Comparison of ENCODE assay signal across 8 cellular contexts in the genomic region with DNA sequence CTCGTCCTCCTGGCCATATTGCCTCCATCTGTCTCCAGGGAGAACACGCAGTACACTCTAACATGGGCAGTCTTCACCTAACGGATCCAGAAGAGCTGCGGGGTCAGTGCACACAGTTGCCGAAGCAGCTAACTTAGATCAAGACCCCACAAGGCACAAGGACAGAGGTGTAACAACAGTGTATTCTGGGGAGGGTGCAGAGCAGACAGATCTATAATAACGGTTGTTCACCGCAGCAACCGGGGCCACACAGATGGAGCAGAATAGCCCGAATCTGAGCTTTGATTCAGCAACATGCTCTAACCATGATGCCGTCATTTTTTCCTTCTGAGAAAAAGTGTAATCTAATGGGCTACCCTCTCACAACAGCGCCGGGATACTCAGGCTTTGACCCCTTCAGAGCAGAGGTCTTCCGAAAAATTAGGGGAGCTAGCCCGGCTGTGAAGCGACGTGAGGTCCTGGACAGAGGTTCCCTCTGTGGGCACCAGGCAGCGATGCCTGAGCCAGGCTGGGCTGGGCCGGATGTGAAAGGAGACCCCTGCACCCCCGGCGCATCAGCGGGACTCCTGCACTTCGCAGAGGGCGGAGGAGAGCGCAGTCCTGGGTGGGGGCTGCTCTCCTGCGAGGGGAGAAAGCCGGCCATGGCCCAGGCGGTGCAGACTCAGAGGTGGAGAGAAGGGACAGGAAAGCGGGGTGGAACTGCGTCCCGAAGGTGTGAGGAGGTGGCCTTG. TPM values are rescaled to one million over a fixed set of nuclear protein-coding genes. Genes with fewer than 3 reads are reported as not detected.
DNase-seq lines count a peak whose midpoint lies in the region; ATAC-seq and TF ChIP-seq lines count a peak whose summit lies in the region.

No MANE protein-coding gene starts in this region.

- peak; percentile 17 for DNase-seq in DMS53 treated with DMSO at 0.1 percent for 48 hours (lab: John Stamatoyannopoulos, UW; ENCODE audit: unreplicated experiment)
- no peak for DNase-seq in DMS53 (lab: John Stamatoyannopoulos, UW)
- DNase-seq in activated B cell treated with CpG ODN at 0.5 μM for 24 hours, result no peak
- DNase-seq in dermis blood vessel endothelial cell, result peak; percentile 23
- DNase-seq in lung (ENCODE audit: low spot score), result no peak
- peak; percentile 4 for DNase-seq in stimulated activated CD8-positive, alpha-beta memory T cell treated with anti-CD3 and anti-CD28 coated beads, Interleukin-15, amount 100 ng/mL, for 1 hour (ENCODE audit: low read depth)
- no peak for DNase-seq in NCI-H2029 (lab: John Stamatoyannopoulos, UW)

- peak overlapping the region; percentile 64 for H3K4me3 ChIP-seq in lung

- no peaks in the 10 kb centered on the region for H3K36me3 Mint-ChIP-seq in activated B cell treated with CpG ODN at 0.5 μM for 24 hours (ENCODE audit: low read depth)

- POLR2A ChIA-PET in activated B cell treated with CpG ODN at 0.5 μM for 24 hours (lab: Charles Lee), result interaction anchor here (0.6 to 1.9 kb wide), 4 partner anchors 54 to 147 kb away, joined by 4 to 22 read pairs (median 6); a partner anchor contains a TSS

- ATAC-seq in HG03571 (IDR thresholded peaks at IDR 0.05; ENCODE audit: unreplicated experiment) (peak; percentile 16), activated B cell treated with CpG ODN at 0.5 μM for 24 hours (ENCODE audit: low read depth) (no peak), lung (ENCODE audit: insufficient read depth, low FRiP score) (peak; percentile 3)

- H3K27me3 ChIP-seq in lung (ENCODE audit: control insufficient read depth, insufficient read depth), result no peaks in the 10 kb centered on the region

- TF ChIP-seq CTCF in activated B cell treated with CpG ODN at 0.5 μM for 24 hours (IDR thresholded peaks at IDR 0.05) (no peak), lung (IDR thresholded peaks at IDR 0.05; ENCODE audit: control extremely low read depth, extremely low read depth) (no peak)

- H3K27me3 Mint-ChIP-seq in activated B cell treated with CpG ODN at 0.5 μM for 24 hours, result no peaks in the 10 kb centered on the region

- H3K27ac Mint-ChIP-seq in activated B cell treated with CpG ODN at 0.5 μM for 24 hours, result peak overlapping the region; percentile 38

- H3K9me3 ChIP-seq in lung (ENCODE audit: control insufficient read depth in 2 of 2, insufficient read depth in 1 of 2, low read length in 1 of 2), result no peaks in the 10 kb centered on the region

- H3K4me1 ChIP-seq in lung (ENCODE audit: control insufficient read depth in 2 of 2, insufficient read depth in 2 of 2, low read length in 2 of 2), result peaks cover 0 to 4% of the 10 kb centered on the region in 2 donors

- 7 to 10% methylated on average over 30 of the region's 30 CpGs for WGBS in lung, 2 donors

- H3K36me3 ChIP-seq in lung (ENCODE audit: control insufficient read depth in 2 of 2, insufficient read depth in 2 of 2, low read length in 2 of 2), result no peaks in the 10 kb centered on the region

- CTCF ChIA-PET in activated B cell treated with CpG ODN at 0.5 μM for 24 hours (lab: Charles Lee), result no interaction called here

- H3K4me1 Mint-ChIP-seq in activated B cell treated with CpG ODN at 0.5 μM for 24 hours, result peaks cover 19% of the 10 kb centered on the region

- peak overlapping the region; percentile 87 for H3K4me3 Mint-ChIP-seq in activated B cell treated with CpG ODN at 0.5 μM for 24 hours

- no peaks in the 10 kb centered on the region for H3K9me3 Mint-ChIP-seq in activated B cell treated with CpG ODN at 0.5 μM for 24 hours

- peak overlapping the region; percentile 92 to 95 for H3K27ac ChIP-seq in lung (ENCODE audit: low read depth in 1 of 2, low read length in 1 of 2)

- intact Hi-C loops in activated B cell treated with CpG ODN at 0.5 μM for 24 hours (cut with micrococcal nuclease), result loop anchor here (1.0 to 10.0 kb wide), 3 partner anchors 57 to 354 kb away; a partner anchor contains a TSS

RNA-seq across cellular contexts. Expression of a gene that starts 57.5 kb away (rescaled TPM):
- total RNA-seq in activated B cell treated with CpG ODN at 0.5 μM for 24 hours (13.0 and 15.4 TPM in 2 replicates), dermis blood vessel endothelial cell (2.9 and 3.9 TPM in 2 replicates), lung (10 to 100 TPM; 14.7 to 19.5 TPM)
- 1 to 10 TPM; 3.2 to 7.4 TPM for polyA plus RNA-seq in lung

Comparison
In these comparisons a context has a peak if more than half of its experiments do, and no peak if none do; other contexts are left out.
1. DNase-seq: peak in DMS53 treated with DMSO at 0.1 percent for 48 hours (single experiment), dermis blood vessel endothelial cell (single experiment) and stimulated activated CD8-positive, alpha-beta memory T cell treated with anti-CD3 and anti-CD28 coated beads, Interleukin-15, amount 100 ng/mL, for 1 hour (single experiment); none in DMS53 (single experiment), activated B cell treated with CpG ODN at 0.5 μM for 24 hours (single experiment), lung (single experiment) and NCI-H2029 (single experiment).